ENCODE assay signal across 9 cellular contexts in genomic region chr1:101474039-101474665, GRCh38.
A peak's percentile ranks its signal among the peaks of the same experiment; 100 is the strongest.
DNase-seq lines count a peak whose midpoint lies in the region; ATAC-seq and TF ChIP-seq lines count a peak whose summit lies in the region.
"Had no signal": no experiment of that assay in that cellular context is flagged by ENCODE, and none has a peak within 500 bp of the region (broad histone marks: within the 10 kb centered on the region; RNA-seq: fewer than 3 reads in every experiment).

No MANE protein-coding gene starts in this region.

- no peak for TF ChIP-seq POLR2A in thyroid gland (IDR thresholded peaks at IDR 0.05)
- TF ChIP-seq POLR2A in suprapubic skin (IDR thresholded peaks at IDR 0.05) = no peak

- H3K4me1 Mint-ChIP-seq in activated naive CD4-positive, alpha-beta T cell treated with anti-CD3 and anti-CD28 coated beads, Interleukin-2, amount 10 ng/mL, durations not matched to agents 7 days and 5 days = no peaks in the 10 kb centered on the region

- no peak overlapping the region for H3K4me3 ChIP-seq in heart right ventricle
- no peak overlapping the region for H3K4me3 ChIP-seq in MM.1S (ENCODE audit: low read length)
- no peak overlapping the region for H3K4me3 ChIP-seq in thyroid gland (replicated peaks in 1 of 3)
- no peak overlapping the region for H3K4me3 ChIP-seq in suprapubic skin

- H3K4me1 ChIP-seq in heart right ventricle = no peaks in the 10 kb centered on the region
- H3K4me1 ChIP-seq in MM.1S (ENCODE audit: low read length) = no peaks in the 10 kb centered on the region
- H3K4me1 ChIP-seq in thyroid gland = no peaks in the 10 kb centered on the region
- H3K4me1 ChIP-seq in suprapubic skin = no peaks in the 10 kb centered on the region

- no peak overlapping the region for H2AFZ ChIP-seq in MM.1S (ENCODE audit: low read length)

- TF ChIP-seq EP300 in suprapubic skin (IDR thresholded peaks at IDR 0.05) = no peak

- no peaks in the 10 kb centered on the region for H4K20me1 ChIP-seq in MM.1S (ENCODE audit: insufficient read depth, low read length)

- peaks cover 10% of the 10 kb centered on the region for H3K9me3 Mint-ChIP-seq in activated naive CD4-positive, alpha-beta T cell treated with anti-CD3 and anti-CD28 coated beads, Interleukin-2, amount 10 ng/mL, durations not matched to agents 7 days and 5 days

- intact Hi-C loops in heart right ventricle (cut with DNase I) (no loop called here), left cardiac atrium (cut with DNase I) (no loop called here), thyroid gland (cut with DNase I) (no loop called here)

- DNase-seq in heart right ventricle (no peak), left cardiac atrium (no peak), MM.1S (peak; percentile 26), cerebellar cortex (ENCODE audit: low spot score) (peak; percentile 14), thyroid gland (peak; percentile 5 to 7), suprapubic skin (ENCODE audit: low spot score in 2 of 2) (no peak)
- DNase-seq in activated naive CD4-positive, alpha-beta T cell treated with anti-CD3 and anti-CD28 coated beads, Interleukin-2, amount 10 ng/mL, durations not matched to agents 7 days and 5 days = no peak
- DNase-seq in activated CD4-positive, alpha-beta T cell treated with anti-CD3 and anti-CD28 coated beads for 1 hour = no peak

- TF ChIP-seq CTCF in heart right ventricle (IDR thresholded peaks at IDR 0.05) (peak in 7 of 9 donors; percentile 10 to 41 (median 31)), MM.1S (IDR thresholded peaks at IDR 0.05; ENCODE audit: low read length) (peak; percentile 36), thyroid gland (IDR thresholded peaks at IDR 0.05) (peak in 5 of 6 experiments; percentile 15 to 50 (median 32)), suprapubic skin (IDR thresholded peaks at IDR 0.05) (no peak)

- WGBS in heart right ventricle, 2 donors = 2 to 6% methylated on average over 1 of the region's 1 CpG
- 0% methylated on average over 1 of the region's 1 CpG for WGBS in thyroid gland, 2 donors
- 9% methylated on average over 1 of the region's 1 CpG for WGBS in suprapubic skin

- peaks cover 0 to 24% (median 6%) of the 10 kb centered on the region in 11 donors for H3K9me3 ChIP-seq in heart right ventricle
- no peaks in the 10 kb centered on the region for H3K9me3 ChIP-seq in MM.1S (replicated peaks; ENCODE audit: insufficient read depth, low read length)
- H3K9me3 ChIP-seq in thyroid gland = no peaks in the 10 kb centered on the region
- H3K9me3 ChIP-seq in suprapubic skin = no peaks in the 10 kb centered on the region

- CTCF ChIA-PET in activated naive CD4-positive, alpha-beta T cell treated with anti-CD3 and anti-CD28 coated beads, Interleukin-2, amount 10 ng/mL, durations not matched to agents 7 days and 5 days (lab: Charles Lee) = interaction anchor here (0.7 to 1.6 kb wide), 10 partner anchors 8 to 165 kb away, joined by 3 to 6 read pairs (median 3); no protein-coding TSS in a partner anchor

- H3K79me2 ChIP-seq in MM.1S (ENCODE audit: low read length) = no peaks in the 10 kb centered on the region

- ATAC-seq in heart right ventricle (no peak), left cardiac atrium (no peak)

- H3K36me3 ChIP-seq in heart right ventricle = no peaks in the 10 kb centered on the region
- no peaks in the 10 kb centered on the region for H3K36me3 ChIP-seq in MM.1S (replicated peaks; ENCODE audit: insufficient read depth, low read length)
- no peaks in the 10 kb centered on the region for H3K36me3 ChIP-seq in thyroid gland
- no peaks in the 10 kb centered on the region for H3K36me3 ChIP-seq in suprapubic skin

- H3K27me3 Mint-ChIP-seq in activated naive CD4-positive, alpha-beta T cell treated with anti-CD3 and anti-CD28 coated beads, Interleukin-2, amount 10 ng/mL, durations not matched to agents 7 days and 5 days = peaks cover 7% of the 10 kb centered on the region
- H3K27me3 Mint-ChIP-seq: activated naive CD8-positive, alpha-beta T cell had no signal

- no peak overlapping the region for H3K4me2 ChIP-seq in MM.1S (ENCODE audit: low read depth, low read length)

- no peak overlapping the region for H3K4me3 Mint-ChIP-seq in activated naive CD4-positive, alpha-beta T cell treated with anti-CD3 and anti-CD28 coated beads, Interleukin-2, amount 10 ng/mL, durations not matched to agents 7 days and 5 days
- H3K4me3 Mint-ChIP-seq: activated naive CD8-positive, alpha-beta T cell had no signal

- H3K27ac ChIP-seq in heart right ventricle (no peak overlapping the region), MM.1S (ENCODE audit: low read length) (no peak overlapping the region), thyroid gland (no peak overlapping the region), suprapubic skin (no peak overlapping the region)

- H3F3A ChIP-seq in MM.1S (ENCODE audit: insufficient read depth, low read length) = no peaks in the 10 kb centered on the region

- no peaks in the 10 kb centered on the region for H3K9me2 ChIP-seq in MM.1S (replicated peaks; ENCODE audit: insufficient read depth, low read length)

- H3K9ac ChIP-seq in MM.1S (ENCODE audit: low read length) = no peak overlapping the region

- no peak overlapping the region for H3K27ac Mint-ChIP-seq in activated naive CD4-positive, alpha-beta T cell treated with anti-CD3 and anti-CD28 coated beads, Interleukin-2, amount 10 ng/mL, durations not matched to agents 7 days and 5 days
- H3K27ac Mint-ChIP-seq: activated naive CD8-positive, alpha-beta T cell had no signal

- H3K27me3 ChIP-seq in heart right ventricle (no peaks in the 10 kb centered on the region), MM.1S (replicated peaks; ENCODE audit: insufficient read depth, low read length) (no peaks in the 10 kb centered on the region), thyroid gland (no peaks in the 10 kb centered on the region), suprapubic skin (no peaks in the 10 kb centered on the region)

- H3K36me3 Mint-ChIP-seq in activated naive CD4-positive, alpha-beta T cell treated with anti-CD3 and anti-CD28 coated beads, Interleukin-2, amount 10 ng/mL, durations not matched to agents 7 days and 5 days = no peaks in the 10 kb centered on the region

Comparison
In these comparisons a context has a peak if more than half of its experiments do, and no peak if none do; other contexts are left out.
1. DNase-seq: peak in MM.1S (single experiment), cerebellar cortex (single experiment) and thyroid gland (2 of 2); none in heart right ventricle (0 of 2), left cardiac atrium (single experiment), activated naive CD4-positive, alpha-beta T cell treated with anti-CD3 and anti-CD28 coated beads, Interleukin-2, amount 10 ng/mL, durations not matched to agents 7 days and 5 days (single experiment), activated CD4-positive, alpha-beta T cell treated with anti-CD3 and anti-CD28 coated beads for 1 hour (single experiment) and suprapubic skin (0 of 2).
2. CTCF ChIP-seq: peak in heart right ventricle (7 of 9), MM.1S (single experiment) and thyroid gland (5 of 6); none in suprapubic skin (0 of 2).